14 cellular contexts compared by ENCODE assay signal in genomic region chr2:44247924-44248323, GRCh38. TPM values are rescaled to one million over a fixed set of nuclear protein-coding genes. Genes with fewer than 3 reads are reported as not detected.
DNase-seq lines count a peak whose midpoint lies in the region; ATAC-seq and TF ChIP-seq lines count a peak whose summit lies in the region.
"Had no signal": no experiment of that assay in that cellular context is flagged by ENCODE, and none has a peak within 500 bp of the region (broad histone marks: within the 10 kb centered on the region; RNA-seq: fewer than 3 reads in every experiment).

No MANE protein-coding gene starts in this region.

- peaks cover 14% of the 10 kb centered on the region for H3K9me3 Mint-ChIP-seq in WTC11
- H3K9me3 Mint-ChIP-seq in neural progenitor cell, result peaks cover 14% of the 10 kb centered on the region
- H3K9me3 Mint-ChIP-seq: central memory CD8-positive, alpha-beta T cell had no signal

- H3K4me1 Mint-ChIP-seq in WTC11 (peaks cover 32% of the 10 kb centered on the region), neural progenitor cell (peaks cover 10% of the 10 kb centered on the region)

- no peak overlapping the region for H2AFZ ChIP-seq in neural progenitor cell (replicated peaks)

- H3K27me3 ChIP-seq in HL-60 (ENCODE audit: insufficient read depth, poor library complexity, severe bottlenecking) (no peaks in the 10 kb centered on the region), neural progenitor cell (no peaks in the 10 kb centered on the region)
- H3K27me3 ChIP-seq: heart left ventricle had no signal

- no peaks in the 10 kb centered on the region for H4K20me1 ChIP-seq in neural progenitor cell (ENCODE audit: low read depth)

- peaks cover 7% of the 10 kb centered on the region for H3K9me3 ChIP-seq in neural progenitor cell (ENCODE audit: low read depth)

- DNase-seq in EL, result peak; percentile 16
- no peak for DNase-seq in HL-60 (ENCODE audit: low read depth in 1 of 2, low spot score in 1 of 2)
- DNase-seq in WTC11 (ENCODE audit: low spot score), result peak; percentile 23
- peak; percentile 52 for DNase-seq in neural progenitor cell (ENCODE audit: low spot score)
- DNase-seq in NCI-H774 (lab: John Stamatoyannopoulos, UW), result no peak
- no peak for DNase-seq in left lobe of liver (ENCODE audit: low spot score)
- no peak for DNase-seq in AG08395 (ENCODE audit: low spot score)
- DNase-seq: activated naive CD8-positive, alpha-beta T cell treated with anti-CD3 and anti-CD28 coated beads for 36 hours; heart left ventricle; mammary epithelial cell; NCI-H2029 treated with DMSO at 0.1 percent for 48 hours had no signal

- H3K27ac Mint-ChIP-seq in WTC11, result peak overlapping the region; percentile 77; the same call in 1 of the 2 replicates
- H3K27ac Mint-ChIP-seq in neural progenitor cell, result no peak overlapping the region
- H3K27ac Mint-ChIP-seq: activated naive CD8-positive, alpha-beta T cell treated with anti-CD3 and anti-CD28 coated beads for 36 hours had no signal

- CTCF ChIA-PET in WTC11 (lab: Charles Lee), result interaction anchor here (0.6 to 2.1 kb wide), 12 partner anchors 15 to 723 kb away, joined by 3 to 11 read pairs (median 4); partner anchors contain the start of genes CAMKMT and PREPL

- H3K4me3 ChIP-seq in HL-60 (replicated peaks; ENCODE audit: insufficient read depth, low read length) (no peak overlapping the region), neural progenitor cell (no peak overlapping the region)
- H3K4me3 ChIP-seq: heart left ventricle, skin epidermis had no signal

- H3K36me3 Mint-ChIP-seq in WTC11 (peaks cover 6% of the 10 kb centered on the region), neural progenitor cell (no peaks in the 10 kb centered on the region)
- H3K36me3 Mint-ChIP-seq: activated naive CD8-positive, alpha-beta T cell treated with anti-CD3 and anti-CD28 coated beads for 36 hours had no signal

- no peak overlapping the region for H3K4me3 Mint-ChIP-seq in WTC11
- no peak overlapping the region for H3K4me3 Mint-ChIP-seq in neural progenitor cell
- H3K4me3 Mint-ChIP-seq: activated naive CD8-positive, alpha-beta T cell treated with anti-CD3 and anti-CD28 coated beads for 36 hours; central memory CD8-positive, alpha-beta T cell; neural crest cell had no signal

- H3K27ac ChIP-seq in HL-60 (replicated peaks) (peak overlapping the region; percentile 72), neural progenitor cell (no peak overlapping the region)
- H3K27ac ChIP-seq: heart left ventricle, skin epidermis had no signal

- no peak overlapping the region for H3K4me2 ChIP-seq in neural progenitor cell

- peaks cover 6% of the 10 kb centered on the region for H3F3A ChIP-seq in neural progenitor cell (ENCODE audit: low read depth)

- no peaks in the 10 kb centered on the region for H3K79me2 ChIP-seq in neural progenitor cell (ENCODE audit: low read depth)

- H3K27me3 Mint-ChIP-seq in WTC11 (ENCODE audit: low read depth) (no peaks in the 10 kb centered on the region), neural progenitor cell (ENCODE audit: insufficient read depth, low read depth) (peaks cover 8% of the 10 kb centered on the region)
- H3K27me3 Mint-ChIP-seq: activated naive CD8-positive, alpha-beta T cell treated with anti-CD3 and anti-CD28 coated beads for 36 hours had no signal

- POLR2A ChIA-PET in WTC11 (lab: Charles Lee), result interaction anchor here (0.5 kb wide), 1 partner anchor 154 kb away, joined by 4 read pairs; no protein-coding TSS in a partner anchor

- H3K36me3 ChIP-seq in neural progenitor cell, result no peaks in the 10 kb centered on the region
- H3K36me3 ChIP-seq: heart left ventricle had no signal

- ATAC-seq in WTC11, result peak; percentile 95
- ATAC-seq in left lobe of liver, result no peak
- ATAC-seq: heart left ventricle had no signal

- H3K4me1 ChIP-seq in neural progenitor cell, result peaks cover 20% of the 10 kb centered on the region

- H3K9ac ChIP-seq in neural progenitor cell, result no peak overlapping the region

- no peak for TF ChIP-seq CTCF in HL-60 (IDR thresholded peaks at IDR 0.05; ENCODE audit: insufficient read depth, low read length)
- TF ChIP-seq CTCF in WTC11 (IDR thresholded peaks at IDR 0.05), result no peak
- TF ChIP-seq CTCF in neural progenitor cell (IDR thresholded peaks at IDR 0.05), result peak; percentile 40

TF ChIP-seq in WTC11, 78 proteins besides CTCF, POLR2A, EP300 and RAD21 (continues in another document):
- no peak for TF ChIP-seq ZMAT4 (CRISPR knock-in tag; IDR thresholded peaks at IDR 0.05)
- no peak for TF ChIP-seq RORB (CRISPR knock-in tag; IDR thresholded peaks at IDR 0.05)
- no peak for TF ChIP-seq ZNF425 (CRISPR knock-in tag; conservative IDR thresholded peaks at IDR 0.05)
- no peak for TF ChIP-seq TCF7 (CRISPR knock-in tag; IDR thresholded peaks at IDR 0.05; ENCODE audit: low read depth)
- no peak for TF ChIP-seq ARID4B (CRISPR knock-in tag; IDR thresholded peaks at IDR 0.05; ENCODE audit: borderline replicate concordance)
- TF ChIP-seq KAT7 (CRISPR knock-in tag; IDR thresholded peaks at IDR 0.05; ENCODE audit: borderline replicate concordance), result no peak
- no peak for TF ChIP-seq GABPB1 (CRISPR knock-in tag; IDR thresholded peaks at IDR 0.05)
- TF ChIP-seq USF1 (CRISPR knock-in tag; IDR thresholded peaks at IDR 0.05), result no peak
- TF ChIP-seq MLX (CRISPR knock-in tag; IDR thresholded peaks at IDR 0.05), result no peak

RNA-seq across cellular contexts. Expression of gene SLC3A1, which starts 27.4 kb away (rescaled TPM):
- total RNA-seq in WTC11 (2021) (0.11 to 0.15 TPM in 2 of 3 replicates, not detected in the other), neural progenitor cell (ENCODE audit: low replicate concordance) (0.22 and 0.56 TPM in 2 replicates), left lobe of liver (1.9 TPM)
- total RNA-seq: activated naive CD8-positive, alpha-beta T cell treated with anti-CD3 and anti-CD28 coated beads for 36 hours; mammary epithelial cell; neural crest cell had no signal

Comparison
In these comparisons a context has a peak if more than half of its experiments do, and no peak if none do; other contexts are left out.
1. DNase-seq: peak in EL (single experiment), WTC11 (single experiment) and neural progenitor cell (single experiment); none in HL-60 (0 of 2), NCI-H774 (single experiment), left lobe of liver (single experiment) and AG08395 (single experiment).